Comparison of ENCODE assay signal across 7 cellular contexts in the genomic region with DNA sequence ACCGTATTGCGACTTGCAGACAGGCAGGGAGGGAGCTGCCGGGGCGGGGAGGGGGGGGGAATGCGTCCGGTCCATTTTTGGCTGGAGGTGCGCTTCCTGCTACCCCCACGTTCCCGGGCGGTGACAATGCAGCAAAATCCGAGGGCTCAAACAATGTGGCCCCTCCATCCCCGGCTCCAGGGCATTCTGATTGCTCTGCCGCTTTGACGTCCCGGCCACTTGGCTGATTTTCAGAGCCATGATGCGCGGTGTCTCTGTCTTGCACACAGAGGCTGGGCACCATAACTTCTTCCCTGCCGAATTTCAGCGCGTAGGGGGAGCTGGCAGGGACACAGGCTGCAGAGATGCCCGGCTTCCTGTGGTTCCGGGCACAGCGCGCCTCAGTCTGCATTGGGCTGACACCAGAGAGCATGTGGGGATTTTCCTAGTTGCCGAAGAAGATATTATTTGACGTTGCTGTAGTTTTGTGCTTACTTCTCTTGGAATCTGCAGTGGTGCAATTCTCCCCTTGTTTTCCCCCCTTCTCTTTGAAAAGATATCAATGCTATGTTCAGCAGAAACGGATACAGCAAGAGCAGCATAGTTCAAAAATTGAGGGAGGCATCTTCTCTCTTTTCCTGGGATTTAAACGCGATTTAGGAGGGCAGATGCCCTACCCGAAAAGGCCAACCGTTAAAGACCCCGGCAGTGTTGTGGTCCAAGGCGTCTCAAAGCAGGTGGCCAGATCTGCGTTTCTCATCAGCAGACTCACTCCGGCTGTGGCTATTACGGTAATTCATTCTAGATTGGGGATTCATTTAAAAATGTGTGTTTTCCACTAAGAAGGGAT. TPM values are rescaled to one million over a fixed set of nuclear protein-coding genes. Genes with fewer than 3 reads are reported as not detected.
A peak's percentile ranks its signal among the peaks of the same experiment; 100 is the strongest.
DNase-seq lines count a peak whose midpoint lies in the region; ATAC-seq, FAIRE-seq and TF ChIP-seq lines count a peak whose summit lies in the region.

No MANE protein-coding gene starts in this region.

- no peak for ATAC-seq in T-helper 17 cell
- ATAC-seq in GM19035 (IDR thresholded peaks at IDR 0.05; ENCODE audit: unreplicated experiment), result no peak

- 10% methylated on average over 36 of the region's 36 CpGs for WGBS in sigmoid colon, 2 donors

- no peak for TF ChIP-seq POLR2A in H54 (IDR thresholded peaks at IDR 0.05; ENCODE audit: low read depth, low read length)
- TF ChIP-seq POLR2A in sigmoid colon (IDR thresholded peaks at IDR 0.05), result no peak

- no peak for TF ChIP-seq CTCF in sigmoid colon (IDR thresholded peaks at IDR 0.05)

- H3K9me3 ChIP-seq in T-helper 17 cell (ENCODE audit: control insufficient read depth, low read length, poor library complexity, severe bottlenecking), result no peaks in the 10 kb centered on the region
- H3K9me3 ChIP-seq in sigmoid colon, result no peaks in the 10 kb centered on the region

- peak overlapping the region; percentile 63 for H3K4me3 Mint-ChIP-seq in T-helper 17 cell

- no peak for TF ChIP-seq EP300 in sigmoid colon (IDR thresholded peaks at IDR 0.05)

- peaks cover 15% of the 10 kb centered on the region for H3K4me1 Mint-ChIP-seq in T-helper 17 cell

- intact Hi-C loops in head of caudate nucleus (cut with DNase I) (loop anchor here (10.0 kb wide), 1 partner anchor 169 kb away; no protein-coding TSS in a partner anchor), sigmoid colon (cut with DNase I) (no loop called here)

- no peak overlapping the region for H3K27ac ChIP-seq in sigmoid colon

- peaks cover 8% of the 10 kb centered on the region for H3K36me3 Mint-ChIP-seq in T-helper 17 cell (ENCODE audit: low read depth)

- peak overlapping the region; percentile 10 to 53 (median 38) for H3K4me3 ChIP-seq in sigmoid colon

- peaks cover 64% of the 10 kb centered on the region for H3K27me3 Mint-ChIP-seq in T-helper 17 cell

- H3K36me3 ChIP-seq in sigmoid colon, result no peaks in the 10 kb centered on the region

- no peak for FAIRE-seq in H54 (lab: Jason Lieb, UNC)

- peaks cover 23 to 82% (median 54%) of the 10 kb centered on the region in 3 donors for H3K27me3 ChIP-seq in sigmoid colon

- H3K4me1 ChIP-seq in sigmoid colon, result peaks cover 0 to 25% (median 23%) of the 10 kb centered on the region in 4 donors

- peak; percentile 68 for DNase-seq in H54 (ENCODE audit: insufficient read length, low spot score)
- no peak for DNase-seq in T-helper 17 cell
- peak in 38 of 42 donors; percentile 9 to 73 (median 39) for DNase-seq in head of caudate nucleus
- no peak for DNase-seq in sigmoid colon
- DNase-seq in GDM1 (lab: John Stamatoyannopoulos, UW), result no peak
- DNase-seq in glomerular visceral epithelial cell (ENCODE audit: extremely low spot score), result no peak

- H3K27ac Mint-ChIP-seq in T-helper 17 cell, result no peak overlapping the region

RNA-seq across cellular contexts. Expression of a gene that starts 1.4 kb away (rescaled TPM):
- total RNA-seq in T-helper 17 cell (not detected), sigmoid colon (1 to 10 TPM in 3 of 4 donors, under 1 TPM in 1; 0.33 to 7.8 (median 1.3) TPM)
- polyA plus RNA-seq in sigmoid colon, result 1 to 10 TPM in 2 of 3 donors, under 1 TPM in 1; 0.34 to 4.8 (median 1.2) TPM

Comparison
In these comparisons a context has a peak if more than half of its experiments do, and no peak if none do; other contexts are left out.
1. DNase-seq: peak in H54 (single experiment) and head of caudate nucleus (38 of 42); none in T-helper 17 cell (0 of 3), sigmoid colon (single experiment), GDM1 (single experiment) and glomerular visceral epithelial cell (single experiment).